ENCODE assay signal across 13 cellular contexts in genomic region chr5:124859027-124859426, GRCh38.
DNase-seq lines count a peak whose midpoint lies in the region; ATAC-seq and TF ChIP-seq lines count a peak whose summit lies in the region.
"Had no signal": no experiment of that assay in that cellular context is flagged by ENCODE, and none has a peak within 500 bp of the region (broad histone marks: within the 10 kb centered on the region; RNA-seq: fewer than 3 reads in every experiment).

No MANE protein-coding gene starts in this region.

- H2AFZ ChIP-seq in OCI-LY3 (ENCODE audit: low read depth, low read length): no peak overlapping the region

- H3K4me1 ChIP-seq in OCI-LY3 (ENCODE audit: low read length) (peaks cover 10% of the 10 kb centered on the region), spleen (peaks cover 0 to 17% (median 11%) of the 10 kb centered on the region in 6 donors), mesendoderm (ENCODE audit: control insufficient read depth, low read depth, low read length) (no peaks in the 10 kb centered on the region)

- intact Hi-C loops in left cardiac atrium (cut with DNase I): no loop called here
- intact Hi-C loops in spleen (cut with DNase I; ENCODE audit: low total_unique reads): no loop called here

- no peak overlapping the region for H3K27ac ChIP-seq in OCI-LY3 (ENCODE audit: low read length)
- peak overlapping the region in 5 of 8 donors; percentile 7 to 73 (median 61) for H3K27ac ChIP-seq in spleen
- no peak overlapping the region for H3K27ac ChIP-seq in mesendoderm (ENCODE audit: low read depth, low read length)

- peak overlapping the region; percentile 14; the same call in 1 of the 2 replicates for H3K4me2 ChIP-seq in OCI-LY3 (ENCODE audit: low read length)
- no peak overlapping the region for H3K4me2 ChIP-seq in mesendoderm (ENCODE audit: low read length)

- H3K23ac ChIP-seq in mesendoderm (ENCODE audit: low read length): no peak overlapping the region

- no peak overlapping the region for H3K4ac ChIP-seq in mesendoderm (ENCODE audit: low read depth, low read length)

- H3K56ac ChIP-seq in mesendoderm (ENCODE audit: low read length): no peak overlapping the region

- WGBS in spleen, 5 donors: 54 to 73% (median 60%) methylated on average over 4 of the region's 4 CpGs
- WGBS in mesendoderm (ENCODE audit: extremely low coverage, insufficient coverage, low lambda C conversion rate): no CpG with 5 or more reads among the region's 4 CpGs

- DNase-seq in left cardiac atrium (peak; percentile 30), spleen (no peak), NCI-H510A treated with DMSO at 0.1 percent for 48 hours (lab: John Stamatoyannopoulos, UW) (no peak), mesendoderm (no peak)
- no peak for DNase-seq in activated CD4-positive, alpha-beta T cell treated with anti-CD3 and anti-CD28 coated beads for 4 hours
- DNase-seq: activated CD4-positive, CD25-positive, alpha-beta regulatory T cell; activated T-cell treated with anti-CD3 and anti-CD28 coated beads, Interleukin-2, amount 50 U/mL, for 4 hours; NCI-H1105 treated with DMSO at 0.1 percent for 48 hours; NCI-H446 treated with DMSO at 0.1 percent for 48 hours; SHP77 treated with DMSO at 0.1 percent for 48 hours had no signal

- H3K18ac ChIP-seq in mesendoderm (ENCODE audit: low read length): no peak overlapping the region

- H2BK5ac ChIP-seq in mesendoderm (ENCODE audit: low read length): no peak overlapping the region

- TF ChIP-seq CTCF in OCI-LY3 (IDR thresholded peaks at IDR 0.05; ENCODE audit: low read depth, low read length) (no peak), spleen (IDR thresholded peaks at IDR 0.05 in 8 of 11, conservative IDR thresholded peaks at IDR 0.05 in 3 of 11) (no peak)

- no peaks in the 10 kb centered on the region for H3K9me3 ChIP-seq in OCI-LY3 (ENCODE audit: insufficient read depth, low read length)
- peaks cover 0 to 5% (median 0%) of the 10 kb centered on the region in 8 donors for H3K9me3 ChIP-seq in spleen

- no peak overlapping the region for H3K4me3 ChIP-seq in OCI-LY3 (ENCODE audit: low read length)
- H3K4me3 ChIP-seq in spleen: no peak overlapping the region
- no peak overlapping the region for H3K4me3 ChIP-seq in mesendoderm (ENCODE audit: low read length)

- no peaks in the 10 kb centered on the region for H3K79me1 ChIP-seq in mesendoderm (ENCODE audit: low read length)

- H3K79me2 ChIP-seq in OCI-LY3 (ENCODE audit: low read length): no peaks in the 10 kb centered on the region
- H3K79me2 ChIP-seq in mesendoderm (ENCODE audit: control insufficient read depth, insufficient read depth, low read length): no peaks in the 10 kb centered on the region

- H4K5ac ChIP-seq in mesendoderm (ENCODE audit: low read length): no peak overlapping the region

- H3K36me3 ChIP-seq in OCI-LY3 (replicated peaks; ENCODE audit: low read depth, low read length): no peaks in the 10 kb centered on the region
- no peaks in the 10 kb centered on the region for H3K36me3 ChIP-seq in spleen
- H3K36me3 ChIP-seq in mesendoderm (ENCODE audit: control insufficient read depth, insufficient read depth, low read length): no peaks in the 10 kb centered on the region

- H2BK15ac ChIP-seq in mesendoderm (replicated peaks; ENCODE audit: low read depth): no peak overlapping the region

- TF ChIP-seq POLR2A in spleen (IDR thresholded peaks at IDR 0.05): no peak

- peak; percentile 46 for ATAC-seq in GM19395 (IDR thresholded peaks at IDR 0.05; ENCODE audit: unreplicated experiment)
- ATAC-seq in left cardiac atrium: peak; percentile 27 to 54
- ATAC-seq in HG02642 (IDR thresholded peaks at IDR 0.05; ENCODE audit: poor library complexity, unreplicated experiment): no peak
- ATAC-seq: activated T-cell treated with anti-CD3 and anti-CD28 coated beads, Interleukin-2, amount 50 U/mL, for 4 hours had no signal

- H4K8ac ChIP-seq in mesendoderm (ENCODE audit: low read depth, low read length): no peak overlapping the region

- H2AK5ac ChIP-seq in mesendoderm (ENCODE audit: low read length): no peak overlapping the region

- no peak overlapping the region for H2BK120ac ChIP-seq in mesendoderm (ENCODE audit: low read depth, low read length)

- H4K20me1 ChIP-seq in OCI-LY3 (ENCODE audit: insufficient read depth, low read length): no peaks in the 10 kb centered on the region

- H3K9ac ChIP-seq in OCI-LY3 (ENCODE audit: low read length): no peak overlapping the region
- H3K9ac ChIP-seq in mesendoderm (ENCODE audit: low read length): no peak overlapping the region

- H3K27me3 ChIP-seq in OCI-LY3 (ENCODE audit: low read depth, low read length) (no peaks in the 10 kb centered on the region), spleen (replicated peaks in 1 of 7) (no peaks in the 10 kb centered on the region), mesendoderm (ENCODE audit: insufficient read depth, low read length, poor library complexity) (no peaks in the 10 kb centered on the region)

Comparison
In these comparisons a context has a peak if more than half of its experiments do, and no peak if none do; other contexts are left out.
1. H3K27ac ChIP-seq: peak in spleen (5 of 8); none in OCI-LY3 (single experiment) and mesendoderm (single experiment).